In the genomic region with DNA sequence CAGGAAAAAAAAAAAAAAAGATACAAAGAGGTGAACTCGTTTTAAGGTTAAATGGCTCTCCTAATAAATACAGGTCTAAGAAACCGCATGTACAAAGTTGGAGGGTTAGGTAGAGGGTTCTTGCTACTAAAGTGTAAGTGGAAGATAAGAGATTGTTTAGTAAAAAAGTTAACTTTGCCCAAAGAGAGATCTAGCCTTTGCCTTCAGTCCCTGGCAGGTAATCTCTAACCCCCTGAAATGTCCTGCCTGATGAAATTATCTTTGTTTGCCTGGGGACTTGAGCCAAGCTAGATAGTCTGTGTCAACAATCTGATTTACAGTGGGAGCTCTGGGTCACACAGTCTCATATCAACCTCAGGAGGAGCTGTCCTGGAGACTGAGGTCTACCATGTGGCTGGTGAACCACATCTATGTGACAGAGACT, we compare ENCODE assay signal across 1 cellular context.
TF ChIP-seq lines count a peak whose summit lies in the region.

No MANE protein-coding gene starts in this region.

TF ChIP-seq in K562, 482 proteins besides CTCF, POLR2A, EP300 and RAD21 (continued from another document and continues in another):
- TF ChIP-seq, protein P1, sequence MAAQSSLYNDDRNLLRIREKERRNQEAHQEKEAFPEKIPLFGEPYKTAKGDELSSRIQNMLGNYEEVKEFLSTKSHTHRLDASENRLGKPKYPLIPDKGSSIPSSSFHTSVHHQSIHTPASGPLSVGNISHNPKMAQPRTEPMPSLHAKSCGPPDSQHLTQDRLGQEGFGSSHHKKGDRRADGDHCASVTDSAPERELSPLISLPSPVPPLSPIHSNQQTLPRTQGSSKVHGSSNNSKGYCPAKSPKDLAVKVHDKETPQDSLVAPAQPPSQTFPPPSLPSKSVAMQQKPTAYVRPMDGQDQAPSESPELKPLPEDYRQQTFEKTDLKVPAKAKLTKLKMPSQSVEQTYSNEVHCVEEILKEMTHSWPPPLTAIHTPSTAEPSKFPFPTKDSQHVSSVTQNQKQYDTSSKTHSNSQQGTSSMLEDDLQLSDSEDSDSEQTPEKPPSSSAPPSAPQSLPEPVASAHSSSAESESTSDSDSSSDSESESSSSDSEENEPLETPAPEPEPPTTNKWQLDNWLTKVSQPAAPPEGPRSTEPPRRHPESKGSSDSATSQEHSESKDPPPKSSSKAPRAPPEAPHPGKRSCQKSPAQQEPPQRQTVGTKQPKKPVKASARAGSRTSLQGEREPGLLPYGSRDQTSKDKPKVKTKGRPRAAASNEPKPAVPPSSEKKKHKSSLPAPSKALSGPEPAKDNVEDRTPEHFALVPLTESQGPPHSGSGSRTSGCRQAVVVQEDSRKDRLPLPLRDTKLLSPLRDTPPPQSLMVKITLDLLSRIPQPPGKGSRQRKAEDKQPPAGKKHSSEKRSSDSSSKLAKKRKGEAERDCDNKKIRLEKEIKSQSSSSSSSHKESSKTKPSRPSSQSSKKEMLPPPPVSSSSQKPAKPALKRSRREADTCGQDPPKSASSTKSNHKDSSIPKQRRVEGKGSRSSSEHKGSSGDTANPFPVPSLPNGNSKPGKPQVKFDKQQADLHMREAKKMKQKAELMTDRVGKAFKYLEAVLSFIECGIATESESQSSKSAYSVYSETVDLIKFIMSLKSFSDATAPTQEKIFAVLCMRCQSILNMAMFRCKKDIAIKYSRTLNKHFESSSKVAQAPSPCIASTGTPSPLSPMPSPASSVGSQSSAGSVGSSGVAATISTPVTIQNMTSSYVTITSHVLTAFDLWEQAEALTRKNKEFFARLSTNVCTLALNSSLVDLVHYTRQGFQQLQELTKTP (IDR thresholded peaks at IDR 0.05; ENCODE audit: low read depth in 1 of 2, partially characterized antibody in 2 of 2): peak in 1 of 2 experiments; percentile 69
- TF ChIP-seq, protein P2, sequence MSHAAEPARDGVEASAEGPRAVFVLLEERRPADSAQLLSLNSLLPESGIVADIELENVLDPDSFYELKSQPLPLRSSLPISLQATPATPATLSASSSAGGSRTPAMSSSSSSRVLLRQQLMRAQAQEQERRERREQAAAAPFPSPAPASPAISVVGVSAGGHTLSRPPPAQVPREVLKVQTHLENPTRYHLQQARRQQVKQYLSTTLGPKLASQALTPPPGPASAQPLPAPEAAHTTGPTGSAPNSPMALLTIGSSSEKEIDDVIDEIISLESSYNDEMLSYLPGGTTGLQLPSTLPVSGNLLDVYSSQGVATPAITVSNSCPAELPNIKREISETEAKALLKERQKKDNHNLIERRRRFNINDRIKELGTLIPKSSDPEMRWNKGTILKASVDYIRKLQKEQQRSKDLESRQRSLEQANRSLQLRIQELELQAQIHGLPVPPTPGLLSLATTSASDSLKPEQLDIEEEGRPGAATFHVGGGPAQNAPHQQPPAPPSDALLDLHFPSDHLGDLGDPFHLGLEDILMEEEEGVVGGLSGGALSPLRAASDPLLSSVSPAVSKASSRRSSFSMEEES (CRISPR knock-in tag; IDR thresholded peaks at IDR 0.05): no peak
- TF ChIP-seq NCOA4 (IDR thresholded peaks at IDR 0.05; ENCODE audit: partially characterized antibody) (no peak), ZNF77 (CRISPR knock-in tag; IDR thresholded peaks at IDR 0.05) (no peak), MTA2 (IDR thresholded peaks at IDR 0.05; ENCODE audit: low read depth) (peak; percentile 71), ELF2 (CRISPR knock-in tag; IDR thresholded peaks at IDR 0.05) (no peak), GATAD2B (IDR thresholded peaks at IDR 0.05; ENCODE audit: borderline replicate concordance) (0 out of 2 replicates have a peak, but pooled peaks have one; percentile 33), MEF2D (tag; conservative IDR thresholded peaks at IDR 0.05; ENCODE audit: low read depth) (no peak), HDAC1 (IDR thresholded peaks at IDR 0.05) (peak; percentile 59 to 78; a peak in 1 of 4 replicates), DPF2 (IDR thresholded peaks at IDR 0.05) (peak; percentile 84), ARID1B (IDR thresholded peaks at IDR 0.05) (peak; percentile 91), OTX1 (CRISPR knock-in tag; IDR thresholded peaks at IDR 0.05) (no peak), ADNP (tag; IDR thresholded peaks at IDR 0.05) (no peak), CCNT2 (IDR thresholded peaks at IDR 0.05; ENCODE audit: borderline replicate concordance, extremely low read depth, insufficient read length, low read depth, low read length) (peak; percentile 84), CSDE1 (IDR thresholded peaks at IDR 0.05) (no peak), ZNF780A (CRISPR knock-in tag; IDR thresholded peaks at IDR 0.05) (no peak), PURB (CRISPR knock-in tag; IDR thresholded peaks at IDR 0.05; ENCODE audit: low read depth) (no peak), MYBL2 (IDR thresholded peaks at IDR 0.05; ENCODE audit: low read depth) (no peak), MYBL2 (CRISPR knock-in tag; IDR thresholded peaks at IDR 0.05; ENCODE audit: borderline replicate concordance) (no peak), TCF7 (IDR thresholded peaks at IDR 0.05; ENCODE audit: borderline replicate concordance) (no peak), CCAR2 (IDR thresholded peaks at IDR 0.05; ENCODE audit: low read depth, low read length) (no peak), PTTG1 (tag; IDR thresholded peaks at IDR 0.05; ENCODE audit: low read depth) (no peak), PHF21A (IDR thresholded peaks at IDR 0.05; ENCODE audit: borderline replicate concordance, low read depth) (no peak), BRCA1 (IDR thresholded peaks at IDR 0.05) (no peak), BRCA1 (CRISPR knock-in tag; IDR thresholded peaks at IDR 0.05) (no peak), ZNF134 (CRISPR knock-in tag; conservative IDR thresholded peaks at IDR 0.05) (no peak), MTA1 (IDR thresholded peaks at IDR 0.05; ENCODE audit: borderline replicate concordance) (0 out of 2 replicates have a peak, but pooled peaks have one; percentile 40), FOSL1 (tag; conservative IDR thresholded peaks at IDR 0.05) (no peak), ZEB2 (IDR thresholded peaks at IDR 0.05) (0 out of 2 replicates have a peak, but pooled peaks have one; percentile 69), NCOA1 (IDR thresholded peaks at IDR 0.05; ENCODE audit: low read depth) (0 out of 2 replicates have a peak, but pooled peaks have one; percentile 32), ETS2 (tag; IDR thresholded peaks at IDR 0.05; ENCODE audit: borderline replicate concordance, poor library complexity, severe bottlenecking) (no peak), MIER1 (IDR thresholded peaks at IDR 0.05; ENCODE audit: low read depth) (no peak), BRD9 (IDR thresholded peaks at IDR 0.05; ENCODE audit: low read depth, partially characterized antibody) (peak; percentile 70), FOXK1 (CRISPR knock-in tag; IDR thresholded peaks at IDR 0.05; ENCODE audit: borderline replicate concordance) (no peak), POLR2H (tag; IDR thresholded peaks at IDR 0.05; ENCODE audit: low read depth) (no peak), MCM7 (IDR thresholded peaks at IDR 0.05) (no peak)
- TF ChIP-seq, protein P3, sequence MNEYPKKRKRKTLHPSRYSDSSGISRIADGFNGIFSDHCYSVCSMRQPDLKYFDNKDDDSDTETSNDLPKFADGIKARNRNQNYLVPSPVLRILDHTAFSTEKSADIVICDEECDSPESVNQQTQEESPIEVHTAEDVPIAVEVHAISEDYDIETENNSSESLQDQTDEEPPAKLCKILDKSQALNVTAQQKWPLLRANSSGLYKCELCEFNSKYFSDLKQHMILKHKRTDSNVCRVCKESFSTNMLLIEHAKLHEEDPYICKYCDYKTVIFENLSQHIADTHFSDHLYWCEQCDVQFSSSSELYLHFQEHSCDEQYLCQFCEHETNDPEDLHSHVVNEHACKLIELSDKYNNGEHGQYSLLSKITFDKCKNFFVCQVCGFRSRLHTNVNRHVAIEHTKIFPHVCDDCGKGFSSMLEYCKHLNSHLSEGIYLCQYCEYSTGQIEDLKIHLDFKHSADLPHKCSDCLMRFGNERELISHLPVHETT (CRISPR knock-in tag; conservative IDR thresholded peaks at IDR 0.05 in 1 of 2, IDR thresholded peaks at IDR 0.05 in 1 of 2): no peak
- TF ChIP-seq, protein P4, sequence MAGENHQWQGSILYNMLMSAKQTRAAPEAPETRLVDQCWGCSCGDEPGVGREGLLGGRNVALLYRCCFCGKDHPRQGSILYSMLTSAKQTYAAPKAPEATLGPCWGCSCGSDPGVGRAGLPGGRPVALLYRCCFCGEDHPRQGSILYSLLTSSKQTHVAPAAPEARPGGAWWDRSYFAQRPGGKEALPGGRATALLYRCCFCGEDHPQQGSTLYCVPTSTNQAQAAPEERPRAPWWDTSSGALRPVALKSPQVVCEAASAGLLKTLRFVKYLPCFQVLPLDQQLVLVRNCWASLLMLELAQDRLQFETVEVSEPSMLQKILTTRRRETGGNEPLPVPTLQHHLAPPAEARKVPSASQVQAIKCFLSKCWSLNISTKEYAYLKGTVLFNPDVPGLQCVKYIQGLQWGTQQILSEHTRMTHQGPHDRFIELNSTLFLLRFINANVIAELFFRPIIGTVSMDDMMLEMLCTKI (IDR thresholded peaks at IDR 0.05; ENCODE audit: partially characterized antibody): no peak
- TF ChIP-seq, protein P5, sequence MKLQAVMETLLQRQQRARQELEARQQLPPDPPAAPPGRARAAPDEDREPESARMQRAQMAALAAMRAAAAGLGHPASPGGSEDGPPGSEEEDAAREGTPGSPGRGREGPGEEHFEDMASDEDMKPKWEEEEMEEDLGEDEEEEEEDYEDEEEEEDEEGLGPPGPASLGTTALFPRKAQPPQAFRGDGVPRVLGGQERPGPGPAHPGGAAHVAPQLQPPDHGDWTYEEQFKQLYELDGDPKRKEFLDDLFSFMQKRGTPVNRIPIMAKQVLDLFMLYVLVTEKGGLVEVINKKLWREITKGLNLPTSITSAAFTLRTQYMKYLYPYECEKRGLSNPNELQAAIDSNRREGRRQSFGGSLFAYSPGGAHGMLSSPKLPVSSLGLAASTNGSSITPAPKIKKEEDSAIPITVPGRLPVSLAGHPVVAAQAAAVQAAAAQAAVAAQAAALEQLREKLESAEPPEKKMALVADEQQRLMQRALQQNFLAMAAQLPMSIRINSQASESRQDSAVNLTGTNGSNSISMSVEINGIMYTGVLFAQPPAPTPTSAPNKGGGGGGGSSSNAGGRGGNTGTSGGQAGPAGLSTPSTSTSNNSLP (IDR thresholded peaks at IDR 0.05; ENCODE audit: borderline replicate concordance, low read depth, low read length): no peak
- TF ChIP-seq, protein P6, sequence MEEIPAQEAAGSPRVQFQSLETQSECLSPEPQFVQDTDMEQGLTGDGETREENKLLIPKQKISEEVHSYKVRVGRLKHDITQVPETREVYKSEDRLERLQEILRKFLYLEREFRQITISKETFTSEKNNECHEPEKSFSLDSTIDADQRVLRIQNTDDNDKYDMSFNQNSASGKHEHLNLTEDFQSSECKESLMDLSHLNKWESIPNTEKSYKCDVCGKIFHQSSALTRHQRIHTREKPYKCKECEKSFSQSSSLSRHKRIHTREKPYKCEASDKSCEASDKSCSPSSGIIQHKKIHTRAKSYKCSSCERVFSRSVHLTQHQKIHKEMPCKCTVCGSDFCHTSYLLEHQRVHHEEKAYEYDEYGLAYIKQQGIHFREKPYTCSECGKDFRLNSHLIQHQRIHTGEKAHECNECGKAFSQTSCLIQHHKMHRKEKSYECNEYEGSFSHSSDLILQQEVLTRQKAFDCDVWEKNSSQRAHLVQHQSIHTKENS (CRISPR knock-in tag; IDR thresholded peaks at IDR 0.05): no peak
- TF ChIP-seq, protein P7, sequence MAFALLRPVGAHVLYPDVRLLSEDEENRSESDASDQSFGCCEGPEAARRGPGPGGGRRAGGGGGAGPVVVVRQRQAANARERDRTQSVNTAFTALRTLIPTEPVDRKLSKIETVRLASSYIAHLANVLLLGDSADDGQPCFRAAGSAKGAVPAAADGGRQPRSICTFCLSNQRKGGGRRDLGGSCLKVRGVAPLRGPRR (CRISPR knock-in tag; IDR thresholded peaks at IDR 0.05): no peak
- TF ChIP-seq, protein P8, sequence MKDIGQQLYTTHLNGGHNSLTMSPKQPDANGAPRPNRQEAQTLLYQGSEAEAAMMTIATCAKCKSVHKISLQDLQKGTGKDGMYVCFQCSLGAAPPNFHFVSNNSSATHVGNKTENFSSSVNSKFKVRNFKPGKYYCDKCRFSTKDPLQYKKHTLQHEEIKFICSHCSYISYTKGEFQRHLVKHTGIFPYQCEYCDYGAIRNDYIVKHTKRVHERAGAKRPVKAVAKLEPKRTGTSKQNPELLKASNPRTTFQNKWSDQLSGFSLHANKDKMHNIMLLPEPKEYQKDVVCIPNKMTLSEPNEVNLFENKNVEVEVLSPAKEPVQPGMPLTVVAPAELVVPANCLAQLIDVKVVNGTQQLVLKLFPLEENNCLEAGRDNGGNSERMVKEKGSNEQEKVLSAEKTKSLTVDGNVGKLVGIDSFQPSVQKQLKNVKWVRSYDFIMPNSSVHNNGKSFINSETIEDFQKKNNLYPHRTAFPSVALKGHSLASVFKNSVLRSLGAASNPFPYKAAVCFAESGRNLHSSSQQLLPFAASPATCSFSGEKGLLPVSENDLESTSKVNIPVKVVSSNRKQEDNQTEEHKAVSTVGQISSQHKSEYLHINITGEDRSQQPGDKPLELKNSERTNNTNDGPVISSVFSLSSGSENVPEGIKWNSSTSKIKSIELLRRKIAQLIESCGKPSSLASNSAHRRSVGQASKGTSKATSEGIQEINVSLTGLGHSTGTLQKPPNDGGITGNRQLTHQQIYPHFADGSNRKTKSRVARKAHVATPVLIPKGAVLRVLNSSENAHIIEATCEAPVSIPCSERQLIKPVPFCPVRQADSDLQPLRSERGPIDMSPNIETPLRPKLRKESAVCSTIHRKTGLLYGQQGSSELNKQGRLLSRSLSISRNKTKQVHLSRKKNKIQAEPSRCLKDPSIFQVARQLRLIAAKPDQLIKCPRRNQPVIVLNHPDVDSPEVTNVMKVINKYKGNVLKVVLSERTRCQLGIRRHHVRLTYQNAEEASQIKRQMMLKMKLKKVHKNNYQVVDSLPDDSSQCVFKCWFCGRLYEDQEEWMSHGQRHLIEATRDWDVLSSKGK (CRISPR knock-in tag; IDR thresholded peaks at IDR 0.05): no peak
- TF ChIP-seq, protein P9, sequence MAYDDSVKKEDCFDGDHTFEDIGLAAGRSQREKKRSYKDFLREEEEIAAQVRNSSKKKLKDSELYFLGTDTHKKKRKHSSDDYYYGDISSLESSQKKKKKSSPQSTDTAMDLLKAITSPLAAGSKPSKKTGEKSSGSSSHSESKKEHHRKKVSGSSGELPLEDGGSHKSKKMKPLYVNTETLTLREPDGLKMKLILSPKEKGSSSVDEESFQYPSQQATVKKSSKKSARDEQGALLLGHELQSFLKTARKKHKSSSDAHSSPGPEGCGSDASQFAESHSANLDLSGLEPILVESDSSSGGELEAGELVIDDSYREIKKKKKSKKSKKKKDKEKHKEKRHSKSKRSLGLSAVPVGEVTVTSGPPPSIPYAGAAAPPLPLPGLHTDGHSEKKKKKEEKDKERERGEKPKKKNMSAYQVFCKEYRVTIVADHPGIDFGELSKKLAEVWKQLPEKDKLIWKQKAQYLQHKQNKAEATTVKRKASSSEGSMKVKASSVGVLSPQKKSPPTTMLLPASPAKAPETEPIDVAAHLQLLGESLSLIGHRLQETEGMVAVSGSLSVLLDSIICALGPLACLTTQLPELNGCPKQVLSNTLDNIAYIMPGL (CRISPR knock-in tag; IDR thresholded peaks at IDR 0.05): no peak
- TF ChIP-seq, protein P10, sequence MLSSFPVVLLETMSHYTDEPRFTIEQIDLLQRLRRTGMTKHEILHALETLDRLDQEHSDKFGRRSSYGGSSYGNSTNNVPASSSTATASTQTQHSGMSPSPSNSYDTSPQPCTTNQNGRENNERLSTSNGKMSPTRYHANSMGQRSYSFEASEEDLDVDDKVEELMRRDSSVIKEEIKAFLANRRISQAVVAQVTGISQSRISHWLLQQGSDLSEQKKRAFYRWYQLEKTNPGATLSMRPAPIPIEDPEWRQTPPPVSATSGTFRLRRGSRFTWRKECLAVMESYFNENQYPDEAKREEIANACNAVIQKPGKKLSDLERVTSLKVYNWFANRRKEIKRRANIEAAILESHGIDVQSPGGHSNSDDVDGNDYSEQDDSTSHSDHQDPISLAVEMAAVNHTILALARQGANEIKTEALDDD (IDR thresholded peaks at IDR 0.05): peak; percentile 99
